Comparison of ENCODE assay signal across 8 cellular contexts in the genomic region with DNA sequence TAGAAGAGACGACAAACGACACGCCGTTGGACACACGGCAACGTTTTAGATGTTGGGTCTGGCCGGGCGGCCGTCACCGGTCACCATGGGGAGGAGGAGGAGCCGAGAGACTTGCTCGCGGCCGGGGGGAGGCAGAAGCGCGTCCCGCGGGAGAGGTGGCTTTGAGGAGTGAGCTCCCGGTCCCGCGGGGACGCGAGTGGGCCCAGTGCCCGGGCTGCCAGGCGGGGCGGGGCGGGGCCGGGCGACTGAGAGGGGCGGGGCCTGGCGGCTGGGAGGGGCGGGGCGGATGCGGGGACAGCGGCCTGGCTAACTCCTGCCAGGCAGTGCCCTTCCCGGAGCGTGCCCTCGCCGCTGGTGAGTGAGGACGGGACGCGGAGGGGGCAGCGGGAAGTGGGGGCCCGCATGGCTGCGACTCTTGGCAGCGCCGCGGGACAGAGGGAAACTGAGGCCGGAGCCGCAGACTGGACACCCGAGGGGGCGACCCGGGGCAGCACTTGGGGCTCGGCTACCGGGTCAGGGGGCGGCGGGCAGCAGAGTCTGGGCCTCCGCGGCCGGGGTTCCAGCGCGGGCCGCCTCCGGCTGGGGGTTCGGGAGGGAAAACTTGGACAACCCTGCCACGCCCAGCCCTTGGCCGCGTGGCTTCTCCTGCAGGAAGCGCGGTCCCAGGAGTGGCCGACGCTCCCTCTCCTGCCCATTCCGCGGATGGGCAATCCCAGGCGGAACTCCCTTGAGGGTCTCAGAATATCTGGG. TPM values are rescaled to one million over a fixed set of nuclear protein-coding genes. Genes with fewer than 3 reads are reported as not detected.
A peak's percentile ranks its signal among the peaks of the same experiment; 100 is the strongest.
DNase-seq lines count a peak whose midpoint lies in the region; ATAC-seq and TF ChIP-seq lines count a peak whose summit lies in the region.

TSPO (plus strand) TSS at position 309 of the 750 bp plus-strand sequence. CDS start 7,680 bp downstream, outside the sequence.

- H3K4me1 ChIP-seq in NT2/D1 (ENCODE audit: insufficient read depth, insufficient read length): peaks cover 15% of the 10 kb centered on the region
- peaks cover 28 to 86% (median 44%) of the 10 kb centered on the region in 3 donors for H3K4me1 ChIP-seq in esophagus squamous epithelium
- peaks cover 12% of the 10 kb centered on the region for H3K4me1 ChIP-seq in muscle layer of colon (ENCODE audit: insufficient read depth, low read length)

- no peaks in the 10 kb centered on the region for H3K9me3 ChIP-seq in NT2/D1 (ENCODE audit: insufficient read depth, low read length)
- no peaks in the 10 kb centered on the region for H3K9me3 ChIP-seq in esophagus squamous epithelium
- H3K9me3 ChIP-seq in muscle layer of colon (ENCODE audit: low read length): no peaks in the 10 kb centered on the region

- 0% methylated on average over 1 of the region's 75 CpGs; no CpG with 5 or more reads in 1 of the 2 donors for whole genome bisulfite sequencing in esophagus squamous epithelium, 2 donors

- no peak for ATAC-seq in HG03097 (IDR thresholded peaks at IDR 0.05; ENCODE audit: low FRiP score, unreplicated experiment)

- TF ChIP-seq POLR2A in esophagus squamous epithelium (IDR thresholded peaks at IDR 0.05): peak in 2 of 4 donors; percentile 30 to 82

- H3K27me3 ChIP-seq in NT2/D1 (ENCODE audit: insufficient read depth, insufficient read length): peaks cover 21% of the 10 kb centered on the region
- H3K27me3 ChIP-seq in esophagus squamous epithelium: no peaks in the 10 kb centered on the region
- H3K27me3 ChIP-seq in muscle layer of colon (ENCODE audit: control insufficient read depth in 1 of 2, insufficient read depth in 2 of 2, low read length in 2 of 2): no peaks in the 10 kb centered on the region

- no peak for TF ChIP-seq CTCF in esophagus squamous epithelium (IDR thresholded peaks at IDR 0.05)

- H3K36me3 ChIP-seq in NT2/D1 (ENCODE audit: insufficient read depth, insufficient read length, low read length) (no peaks in the 10 kb centered on the region), esophagus squamous epithelium (peaks cover 0 to 17% (median 0%) of the 10 kb centered on the region in 3 donors), muscle layer of colon (ENCODE audit: insufficient read depth, low read length) (no peaks in the 10 kb centered on the region)

- H3K27ac ChIP-seq in esophagus squamous epithelium (peak within 1 kb of the TSS; percentile 93 to 98 (median 95)), muscle layer of colon (ENCODE audit: low read depth, low read length) (peak within 1 kb of the TSS; percentile 75)

- H3K4me3 ChIP-seq in NT2/D1 (ENCODE audit: insufficient read length, low read depth): peak within 1 kb of the TSS; percentile 54
- peak within 1 kb of the TSS; percentile 71 to 97 (median 84) for H3K4me3 ChIP-seq in esophagus squamous epithelium
- peak within 1 kb of the TSS; percentile 74 to 84 for H3K4me3 ChIP-seq in muscle layer of colon (ENCODE audit: low read depth in 1 of 2, low read length in 2 of 2)

- DNase-seq in NCI-H1436 (lab: John Stamatoyannopoulos, UW) (peak; percentile 81), NCI-H1436 treated with DMSO at 0.1 percent for 48 hours (lab: John Stamatoyannopoulos, UW) (no peak), NT2/D1 (ENCODE audit: low read depth, low spot score) (no peak), activated T-helper 1 cell treated with Interleukin-2 at 50 U/mL for 16 hours (ENCODE audit: low read depth) (peak; percentile 59), esophagus squamous epithelium (lab: John Stamatoyannopoulos, UW) (no peak)
- peak; percentile 38 for DNase-seq in stimulated activated CD8-positive, alpha-beta memory T cell treated with anti-CD3 and anti-CD28 coated beads, Interleukin-7, amount 100 ng/mL, for 24 hours (ENCODE audit: low read depth)

- H3K9ac ChIP-seq in NT2/D1 (ENCODE audit: insufficient read length, low read depth) (peak within 1 kb of the TSS; percentile 77), muscle layer of colon (ENCODE audit: low read length) (peak within 1 kb of the TSS; percentile 54)

- intact Hi-C loops in esophagus squamous epithelium (cut with DNase I): no loop called here

RNA-seq across cellular contexts. Expression of gene TSPO, which starts in this region (rescaled TPM):
- 1,000 to 10,000 TPM in 1 of 4 donors, 100 to 1,000 TPM in 3; 737 to 1,827 (median 875) TPM for total RNA-seq in esophagus squamous epithelium

Comparison
In these comparisons a context has a peak if more than half of its experiments do, and no peak if none do; other contexts are left out.
1. DNase-seq: peak in NCI-H1436 (single experiment), activated T-helper 1 cell treated with Interleukin-2 at 50 U/mL for 16 hours (single experiment) and stimulated activated CD8-positive, alpha-beta memory T cell treated with anti-CD3 and anti-CD28 coated beads, Interleukin-7, amount 100 ng/mL, for 24 hours (single experiment); none in NCI-H1436 treated with DMSO at 0.1 percent for 48 hours (single experiment), NT2/D1 (single experiment) and esophagus squamous epithelium (single experiment).
2. Peak in every context shown above with its lines, with median percentiles within 50 percentile points of each other: H3K4me3 ChIP-seq.